9 cellular contexts compared by ENCODE assay signal in the genomic region with DNA sequence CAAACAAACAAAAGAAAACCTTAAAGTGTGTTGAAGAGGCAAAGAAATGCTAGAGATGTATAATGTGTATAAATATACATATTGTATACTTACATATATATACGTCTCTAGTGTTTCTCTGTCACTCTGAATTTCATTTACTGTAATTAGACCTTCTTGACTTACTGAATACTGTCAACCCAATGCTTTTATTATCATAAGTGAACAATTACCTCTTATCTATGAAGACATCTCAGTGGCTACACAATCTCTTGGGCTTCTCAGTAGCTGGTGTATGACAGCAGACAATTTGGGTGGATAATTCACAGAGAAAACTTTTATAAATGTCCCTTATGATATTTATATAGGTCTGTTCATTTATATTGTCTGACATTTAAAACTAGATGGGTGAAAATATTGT.
"Had no signal": no experiment of that assay in that cellular context is flagged by ENCODE, and none has a peak within 500 bp of the region (broad histone marks: within the 10 kb centered on the region; RNA-seq: fewer than 3 reads in every experiment).

No MANE protein-coding gene starts in this region.

- H3K27ac ChIP-seq: GM23248 had no signal

- ATAC-seq: GM23338, HCT116 had no signal

- DNase-seq: GM23248, GOT3, H7, H9, HCEC 1CT, HFFc6 had no signal

- H3K4me1 ChIP-seq: HAP-1 had no signal

- H2AFZ ChIP-seq: GM23248 had no signal

- H3K4me3 ChIP-seq: GM23248, GM23338, HAP-1 had no signal

- H3K9me3 ChIP-seq: HAP-1 had no signal

- H3K9ac ChIP-seq: GM23248 had no signal

- H3K4me2 ChIP-seq: GM23338 had no signal

- H3K36me3 ChIP-seq: HAP-1 had no signal
